In genomic region chr10:55766212-55766611, GRCh38 we compare ENCODE assay signal across 8 cellular contexts.
"Had no signal": no experiment of that assay in that cellular context is flagged by ENCODE, and none has a peak within 500 bp of the region (broad histone marks: within the 10 kb centered on the region; RNA-seq: fewer than 3 reads in every experiment).

No MANE protein-coding gene starts in this region.

- H3K4me1 ChIP-seq: HAP-1 had no signal

- DNase-seq: GM23248, GOT3, H7, IMR-90 had no signal

- H3K9me3 ChIP-seq: HAP-1 had no signal

- H3K9ac ChIP-seq: GM23248 had no signal

- ATAC-seq: HCT116, K562 had no signal

- FAIRE-seq: HTR-8/SVneo, K562 had no signal

- H3K36me3 ChIP-seq: HAP-1 had no signal

- H3K4me3 ChIP-seq: GM23248, HAP-1, K562 had no signal

- H2AFZ ChIP-seq: GM23248 had no signal

- H3K27ac ChIP-seq: GM23248 had no signal
